Comparison of ENCODE assay signal across 8 cellular contexts in genomic region chr1:25774921-25775774, GRCh38.
DNase-seq lines count a peak whose midpoint lies in the region; ATAC-seq and TF ChIP-seq lines count a peak whose summit lies in the region.

No MANE protein-coding gene starts in this region.

- H3K9me3 ChIP-seq in DND-41 (ENCODE audit: insufficient read depth, low read length, severe bottlenecking) = no peaks in the 10 kb centered on the region

- H3K9ac ChIP-seq in DND-41 (ENCODE audit: low read depth, low read length) = no peak overlapping the region

- no peak overlapping the region for H2AFZ ChIP-seq in DND-41 (ENCODE audit: low read depth, low read length)

- H3K9me3 Mint-ChIP-seq in nephron progenitor cell = no peaks in the 10 kb centered on the region

- no peaks in the 10 kb centered on the region for H3K36me3 ChIP-seq in DND-41 (ENCODE audit: insufficient read depth, low read length)

- peak; percentile 94 for ATAC-seq in DND-41 (ENCODE audit: insufficient read depth, low read depth)
- ATAC-seq in GM18505 (IDR thresholded peaks at IDR 0.05; ENCODE audit: unreplicated experiment) = no peak
- ATAC-seq in GM18873 (IDR thresholded peaks at IDR 0.05; ENCODE audit: low FRiP score, unreplicated experiment) = no peak

- peaks cover 19% of the 10 kb centered on the region for H3K27me3 Mint-ChIP-seq in nephron progenitor cell (ENCODE audit: low read depth, poor library complexity)

- peaks cover 56% of the 10 kb centered on the region for H4K20me1 ChIP-seq in DND-41 (ENCODE audit: insufficient read depth, low read length)

- peaks cover 29% of the 10 kb centered on the region for H3K4me1 ChIP-seq in DND-41 (ENCODE audit: insufficient read depth, low read length)

- peak overlapping the region; percentile 62 for H3K27ac Mint-ChIP-seq in nephron progenitor cell

- TF ChIP-seq CTCF in DND-41 (IDR thresholded peaks at IDR 0.05; ENCODE audit: borderline replicate concordance, extremely low read depth, low read length, poor library complexity, severe bottlenecking) (no peak), nephron progenitor cell (IDR thresholded peaks at IDR 0.05) (no peak)

- H3K4me3 Mint-ChIP-seq in nephron progenitor cell = no peak overlapping the region

- H3K4me1 Mint-ChIP-seq in nephron progenitor cell = peaks cover 84% of the 10 kb centered on the region

- H3K27ac ChIP-seq in DND-41 (ENCODE audit: low read length) = no peak overlapping the region

- no peaks in the 10 kb centered on the region for H3K79me2 ChIP-seq in DND-41 (ENCODE audit: insufficient read depth, low read length)

- H3K4me3 ChIP-seq in DND-41 (ENCODE audit: low read depth in 1 of 2, low read length in 2 of 2) = no peak overlapping the region

- peaks cover 40% of the 10 kb centered on the region for H3K27me3 ChIP-seq in DND-41 (ENCODE audit: insufficient read depth, low read length, poor library complexity)

- H3K4me2 ChIP-seq in DND-41 (ENCODE audit: insufficient read depth, low read length) = peak overlapping the region; percentile 3; the same call in 1 of the 2 replicates

- no peak for TF ChIP-seq POLR2A in GM18505 (IDR thresholded peaks at IDR 0.05; ENCODE audit: borderline replicate concordance, extremely low read depth, insufficient read depth, insufficient read length)

- peak; percentile 85 for DNase-seq in DND-41
- peak; percentile 56 for DNase-seq in NCI-H345 (lab: John Stamatoyannopoulos, UW)
- peak; percentile 75 for DNase-seq in activated T-cell treated with anti-CD3 and anti-CD28 coated beads for 48 hours (ENCODE audit: low read depth)
- no peak for DNase-seq in nephron progenitor cell
- no peak for DNase-seq in SW480 (ENCODE audit: low spot score)
- DNase-seq in medulla oblongata (ENCODE audit: extremely low spot score) = no peak

- H3K36me3 Mint-ChIP-seq in nephron progenitor cell (ENCODE audit: low read depth) = no peaks in the 10 kb centered on the region

Comparison
In these comparisons a context has a peak if more than half of its experiments do, and no peak if none do; other contexts are left out.
1. DNase-seq: peak in DND-41 (single experiment), NCI-H345 (single experiment) and activated T-cell treated with anti-CD3 and anti-CD28 coated beads for 48 hours (single experiment); none in nephron progenitor cell (single experiment), SW480 (single experiment) and medulla oblongata (single experiment).